Comparison of ENCODE assay signal across 20 cellular contexts in genomic region chr7:33517191-33517590, GRCh38.
A peak's percentile ranks its signal among the peaks of the same experiment; 100 is the strongest.
DNase-seq lines count a peak whose midpoint lies in the region; FAIRE-seq lines count a peak whose summit lies in the region.
"Had no signal": no experiment of that assay in that cellular context is flagged by ENCODE, and none has a peak within 500 bp of the region (broad histone marks: within the 10 kb centered on the region; RNA-seq: fewer than 3 reads in every experiment).

No MANE protein-coding gene starts in this region.

- DNase-seq in NCI-H2196 (lab: John Stamatoyannopoulos, UW; ENCODE audit: unreplicated experiment): peak; percentile 7
- DNase-seq in NCI-H2196 treated with DMSO at 0.1 percent for 48 hours (lab: John Stamatoyannopoulos, UW; ENCODE audit: unreplicated experiment): no peak
- peak in 2 of 3 experiments; percentile 51 to 84 for DNase-seq in NCI-H1417 (lab: John Stamatoyannopoulos, UW)
- DNase-seq in NCI-H345 treated with DMSO at 0.1 percent for 48 hours (lab: John Stamatoyannopoulos, UW; ENCODE audit: unreplicated experiment): peak; percentile 95
- DNase-seq in urothelium cell line (ENCODE audit: low spot score): no peak
- DNase-seq in ecto neural progenitor cell (ENCODE audit: low spot score): no peak
- DNase-seq in superior temporal gyrus (ENCODE audit: extremely low spot score): no peak
- DNase-seq: C1 segment of cervical spinal cord; CD8-positive, alpha-beta memory T cell; GDM1; GM23248; HCEC 1CT; Karpas-422; NCI-H1930; NCI-H446; NCI-H526 treated with DMSO at 0.1 percent for 48 hours; RPMI8226; SHP77 treated with DMSO at 0.1 percent for 48 hours; SK-N-SH had no signal

- FAIRE-seq in urothelium cell line (lab: Jason Lieb, UNC): peak; percentile 9
- FAIRE-seq: GM19239 had no signal

Comparison
In these comparisons a context has a peak if more than half of its experiments do, and no peak if none do; other contexts are left out.
1. DNase-seq: peak in NCI-H2196 (single experiment), NCI-H1417 (2 of 3) and NCI-H345 treated with DMSO at 0.1 percent for 48 hours (single experiment); none in NCI-H2196 treated with DMSO at 0.1 percent for 48 hours (single experiment), urothelium cell line (single experiment), ecto neural progenitor cell (single experiment) and superior temporal gyrus (single experiment).